2 cellular contexts compared by ENCODE assay signal in the genomic region with DNA sequence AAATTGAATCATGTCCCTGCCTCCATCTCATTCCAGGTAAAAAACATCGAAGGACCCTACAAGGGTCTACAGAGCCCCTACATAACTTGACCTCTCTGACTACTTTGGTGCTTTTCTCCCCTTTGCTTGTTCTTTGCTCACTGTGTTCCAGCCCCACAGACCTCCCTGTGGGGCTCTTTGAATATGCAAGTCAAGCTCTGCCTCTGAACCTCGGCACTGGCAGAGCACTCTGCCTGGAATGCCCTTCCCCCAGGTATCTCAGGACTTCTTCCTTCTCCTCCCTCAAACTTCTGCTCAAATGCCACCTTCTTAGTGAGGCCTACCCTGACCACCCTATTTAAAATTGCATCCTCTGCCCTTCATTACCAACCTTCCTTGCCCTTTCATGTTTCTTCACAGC.
A peak's percentile ranks its signal among the peaks of the same experiment; 100 is the strongest.
TF ChIP-seq lines count a peak whose summit lies in the region.

No MANE protein-coding gene starts in this region.

TF ChIP-seq in GM23338, 12 proteins besides CTCF, POLR2A, EP300 and RAD21 (continued from another document):
- TF ChIP-seq, protein P1, sequence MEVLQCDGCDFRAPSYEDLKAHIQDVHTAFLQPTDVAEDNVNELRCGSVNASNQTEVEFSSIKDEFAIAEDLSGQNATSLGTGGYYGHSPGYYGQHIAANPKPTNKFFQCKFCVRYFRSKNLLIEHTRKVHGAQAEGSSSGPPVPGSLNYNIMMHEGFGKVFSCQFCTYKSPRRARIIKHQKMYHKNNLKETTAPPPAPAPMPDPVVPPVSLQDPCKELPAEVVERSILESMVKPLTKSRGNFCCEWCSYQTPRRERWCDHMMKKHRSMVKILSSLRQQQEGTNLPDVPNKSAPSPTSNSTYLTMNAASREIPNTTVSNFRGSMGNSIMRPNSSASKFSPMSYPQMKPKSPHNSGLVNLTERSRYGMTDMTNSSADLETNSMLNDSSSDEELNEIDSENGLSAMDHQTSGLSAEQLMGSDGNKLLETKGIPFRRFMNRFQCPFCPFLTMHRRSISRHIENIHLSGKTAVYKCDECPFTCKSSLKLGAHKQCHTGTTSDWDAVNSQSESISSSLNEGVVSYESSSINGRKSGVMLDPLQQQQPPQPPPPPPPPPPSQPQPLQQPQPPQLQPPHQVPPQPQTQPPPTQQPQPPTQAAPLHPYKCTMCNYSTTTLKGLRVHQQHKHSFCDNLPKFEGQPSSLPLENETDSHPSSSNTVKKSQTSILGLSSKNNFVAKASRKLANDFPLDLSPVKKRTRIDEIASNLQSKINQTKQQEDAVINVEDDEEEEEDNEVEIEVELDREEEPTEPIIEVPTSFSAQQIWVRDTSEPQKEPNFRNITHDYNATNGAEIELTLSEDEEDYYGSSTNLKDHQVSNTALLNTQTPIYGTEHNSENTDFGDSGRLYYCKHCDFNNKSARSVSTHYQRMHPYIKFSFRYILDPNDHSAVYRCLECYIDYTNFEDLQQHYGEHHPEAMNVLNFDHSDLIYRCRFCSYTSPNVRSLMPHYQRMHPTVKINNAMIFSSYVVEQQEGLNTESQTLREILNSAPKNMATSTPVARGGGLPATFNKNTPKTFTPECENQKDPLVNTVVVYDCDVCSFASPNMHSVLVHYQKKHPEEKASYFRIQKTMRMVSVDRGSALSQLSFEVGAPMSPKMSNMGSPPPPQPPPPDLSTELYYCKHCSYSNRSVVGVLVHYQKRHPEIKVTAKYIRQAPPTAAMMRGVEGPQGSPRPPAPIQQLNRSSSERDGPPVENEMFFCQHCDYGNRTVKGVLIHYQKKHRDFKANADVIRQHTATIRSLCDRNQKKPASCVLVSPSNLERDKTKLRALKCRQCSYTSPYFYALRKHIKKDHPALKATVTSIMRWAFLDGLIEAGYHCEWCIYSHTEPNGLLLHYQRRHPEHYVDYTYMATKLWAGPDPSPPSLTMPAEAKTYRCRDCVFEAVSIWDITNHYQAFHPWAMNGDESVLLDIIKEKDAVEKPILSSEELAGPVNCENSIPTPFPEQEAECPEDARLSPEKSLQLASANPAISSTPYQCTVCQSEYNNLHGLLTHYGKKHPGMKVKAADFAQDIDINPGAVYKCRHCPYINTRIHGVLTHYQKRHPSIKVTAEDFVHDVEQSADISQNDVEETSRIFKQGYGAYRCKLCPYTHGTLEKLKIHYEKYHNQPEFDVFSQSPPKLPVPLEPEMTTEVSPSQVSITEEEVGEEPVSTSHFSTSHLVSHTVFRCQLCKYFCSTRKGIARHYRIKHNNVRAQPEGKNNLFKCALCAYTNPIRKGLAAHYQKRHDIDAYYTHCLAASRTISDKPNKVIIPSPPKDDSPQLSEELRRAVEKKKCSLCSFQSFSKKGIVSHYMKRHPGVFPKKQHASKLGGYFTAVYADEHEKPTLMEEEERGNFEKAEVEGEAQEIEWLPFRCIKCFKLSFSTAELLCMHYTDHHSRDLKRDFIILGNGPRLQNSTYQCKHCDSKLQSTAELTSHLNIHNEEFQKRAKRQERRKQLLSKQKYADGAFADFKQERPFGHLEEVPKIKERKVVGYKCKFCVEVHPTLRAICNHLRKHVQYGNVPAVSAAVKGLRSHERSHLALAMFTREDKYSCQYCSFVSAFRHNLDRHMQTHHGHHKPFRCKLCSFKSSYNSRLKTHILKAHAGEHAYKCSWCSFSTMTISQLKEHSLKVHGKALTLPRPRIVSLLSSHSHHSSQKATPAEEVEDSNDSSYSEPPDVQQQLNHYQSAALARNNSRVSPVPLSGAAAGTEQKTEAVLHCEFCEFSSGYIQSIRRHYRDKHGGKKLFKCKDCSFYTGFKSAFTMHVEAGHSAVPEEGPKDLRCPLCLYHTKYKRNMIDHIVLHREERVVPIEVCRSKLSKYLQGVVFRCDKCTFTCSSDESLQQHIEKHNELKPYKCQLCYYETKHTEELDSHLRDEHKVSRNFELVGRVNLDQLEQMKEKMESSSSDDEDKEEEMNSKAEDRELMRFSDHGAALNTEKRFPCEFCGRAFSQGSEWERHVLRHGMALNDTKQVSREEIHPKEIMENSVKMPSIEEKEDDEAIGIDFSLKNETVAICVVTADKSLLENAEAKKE (CRISPR knock-in tag; IDR thresholded peaks at IDR 0.05) = peak; percentile 67

TF ChIP-seq in WTC11, 78 proteins besides CTCF, POLR2A, EP300 and RAD21 (continued from another document):
- TF ChIP-seq, protein P2, sequence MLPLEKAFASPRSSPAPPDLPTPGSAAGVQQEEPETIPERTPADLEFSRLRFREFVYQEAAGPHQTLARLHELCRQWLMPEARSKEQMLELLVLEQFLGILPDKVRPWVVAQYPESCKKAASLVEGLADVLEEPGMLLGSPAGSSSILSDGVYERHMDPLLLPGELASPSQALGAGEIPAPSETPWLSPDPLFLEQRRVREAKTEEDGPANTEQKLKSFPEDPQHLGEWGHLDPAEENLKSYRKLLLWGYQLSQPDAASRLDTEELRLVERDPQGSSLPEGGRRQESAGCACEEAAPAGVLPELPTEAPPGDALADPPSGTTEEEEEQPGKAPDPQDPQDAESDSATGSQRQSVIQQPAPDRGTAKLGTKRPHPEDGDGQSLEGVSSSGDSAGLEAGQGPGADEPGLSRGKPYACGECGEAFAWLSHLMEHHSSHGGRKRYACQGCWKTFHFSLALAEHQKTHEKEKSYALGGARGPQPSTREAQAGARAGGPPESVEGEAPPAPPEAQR (CRISPR knock-in tag; IDR thresholded peaks at IDR 0.05) = no peak
- no peak for TF ChIP-seq CREB1 (CRISPR knock-in tag; IDR thresholded peaks at IDR 0.05)
- TF ChIP-seq JAZF1 (CRISPR knock-in tag; IDR thresholded peaks at IDR 0.05) = no peak
- TF ChIP-seq, protein P3, sequence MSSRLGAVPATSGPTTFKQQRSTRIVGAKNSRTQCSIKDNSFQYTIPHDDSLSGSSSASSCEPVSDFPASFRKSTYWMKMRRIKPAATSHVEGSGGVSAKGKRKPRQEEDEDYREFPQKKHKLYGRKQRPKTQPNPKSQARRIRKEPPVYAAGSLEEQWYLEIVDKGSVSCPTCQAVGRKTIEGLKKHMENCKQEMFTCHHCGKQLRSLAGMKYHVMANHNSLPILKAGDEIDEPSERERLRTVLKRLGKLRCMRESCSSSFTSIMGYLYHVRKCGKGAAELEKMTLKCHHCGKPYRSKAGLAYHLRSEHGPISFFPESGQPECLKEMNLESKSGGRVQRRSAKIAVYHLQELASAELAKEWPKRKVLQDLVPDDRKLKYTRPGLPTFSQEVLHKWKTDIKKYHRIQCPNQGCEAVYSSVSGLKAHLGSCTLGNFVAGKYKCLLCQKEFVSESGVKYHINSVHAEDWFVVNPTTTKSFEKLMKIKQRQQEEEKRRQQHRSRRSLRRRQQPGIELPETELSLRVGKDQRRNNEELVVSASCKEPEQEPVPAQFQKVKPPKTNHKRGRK (CRISPR knock-in tag; IDR thresholded peaks at IDR 0.05; ENCODE audit: borderline replicate concordance) = no peak
- no peak for TF ChIP-seq HMGA2 (CRISPR knock-in tag; IDR thresholded peaks at IDR 0.05)
- TF ChIP-seq NFYB (CRISPR knock-in tag; conservative IDR thresholded peaks at IDR 0.05; ENCODE audit: low read depth) = no peak
- no peak for TF ChIP-seq SOX15 (CRISPR knock-in tag; IDR thresholded peaks at IDR 0.05)
- TF ChIP-seq ZNF138 (CRISPR knock-in tag; conservative IDR thresholded peaks at IDR 0.05) = no peak
- no peak for TF ChIP-seq FOXK1 (CRISPR knock-in tag; IDR thresholded peaks at IDR 0.05)
- no peak for TF ChIP-seq FOXP1 (CRISPR knock-in tag; IDR thresholded peaks at IDR 0.05; ENCODE audit: borderline replicate concordance)
- no peak for TF ChIP-seq CREM (CRISPR knock-in tag; IDR thresholded peaks at IDR 0.05)
- TF ChIP-seq TP53 (CRISPR knock-in tag; IDR thresholded peaks at IDR 0.05) = no peak
- no peak for TF ChIP-seq NFE2L1 (CRISPR knock-in tag; IDR thresholded peaks at IDR 0.05)
- TF ChIP-seq ZNF263 (CRISPR knock-in tag; IDR thresholded peaks at IDR 0.05; ENCODE audit: low read depth) = no peak
- TF ChIP-seq ZNF121 (CRISPR knock-in tag; IDR thresholded peaks at IDR 0.05) = no peak
